In the genomic region with DNA sequence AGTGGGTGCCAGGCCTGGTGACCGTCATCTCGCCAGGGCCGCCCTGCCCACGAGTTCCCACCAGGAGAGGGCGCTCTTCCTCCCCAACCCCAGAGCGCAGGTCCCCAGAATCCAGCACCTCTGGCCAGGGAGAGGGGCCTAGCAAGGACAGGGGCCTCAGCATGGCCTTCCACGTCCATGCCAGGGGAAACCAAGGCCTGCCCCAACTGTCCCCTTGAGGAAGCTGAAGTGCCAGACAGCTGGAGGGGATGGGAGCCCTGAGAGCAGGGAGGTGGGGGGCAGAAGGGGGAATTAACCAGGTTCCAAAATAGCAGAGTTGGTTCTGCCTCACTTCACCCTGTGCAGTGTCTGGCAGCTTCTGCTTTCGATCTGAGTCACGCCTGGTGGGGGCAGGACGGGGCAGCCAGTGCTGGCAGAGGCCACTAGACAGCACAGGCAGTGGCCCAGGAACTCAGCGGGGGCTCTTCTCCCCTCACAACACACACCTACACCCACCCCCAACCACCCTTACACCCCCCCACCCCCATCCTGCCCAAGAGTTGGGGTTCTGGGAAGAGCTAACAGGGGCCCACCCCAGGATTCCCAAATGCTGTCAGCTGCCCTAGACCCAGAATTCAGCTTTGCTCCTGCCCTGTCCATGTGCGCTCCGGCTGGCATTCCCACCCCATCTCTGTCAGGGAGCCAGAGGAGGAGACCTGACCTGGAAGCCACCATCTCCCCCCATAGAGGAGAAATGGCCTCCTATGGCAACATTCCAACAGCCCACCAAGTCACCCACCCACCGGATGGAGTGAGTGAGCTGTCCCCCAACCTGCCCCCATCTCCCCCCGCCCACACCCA, we compare ENCODE assay signal across 1 cellular context.
TF ChIP-seq lines count a peak whose summit lies in the region.

No MANE protein-coding gene starts in this region.

TF ChIP-seq in HCT116, 20 proteins besides CTCF, POLR2A, EP300 and RAD21 (continued from another document):
- TF ChIP-seq TCF7L2 (IDR thresholded peaks at IDR 0.05; ENCODE audit: borderline replicate concordance, extremely low read depth, insufficient read depth, insufficient read length): no peak
- no peak for TF ChIP-seq SIN3A (IDR thresholded peaks at IDR 0.05; ENCODE audit: low read depth)
- no peak for TF ChIP-seq CBX3 (IDR thresholded peaks at IDR 0.05; ENCODE audit: low read depth)
- no peak for TF ChIP-seq FOSL1 (IDR thresholded peaks at IDR 0.05; ENCODE audit: low read depth)
